22 cellular contexts compared by ENCODE assay signal in the genomic region with DNA sequence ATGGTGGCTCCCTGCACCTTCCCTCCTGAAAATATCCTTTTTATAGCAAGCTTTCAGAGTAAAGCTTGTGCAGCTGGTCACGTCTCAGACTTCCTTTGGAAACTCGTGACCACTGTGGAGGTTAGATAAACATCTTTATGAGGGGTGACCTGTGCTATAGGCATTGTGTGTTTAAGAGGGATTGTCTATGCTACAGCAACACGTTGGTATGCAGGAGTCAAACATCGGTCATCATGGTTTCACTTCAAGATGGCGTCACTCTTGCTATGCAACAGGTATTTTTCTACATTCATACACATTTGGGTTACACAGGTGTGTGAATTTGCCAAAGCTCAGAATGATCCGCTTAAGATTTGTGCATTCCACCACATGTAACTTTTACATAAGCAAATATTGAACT. TPM values are rescaled to one million over a fixed set of nuclear protein-coding genes. Genes with fewer than 3 reads are reported as not detected.
A peak's percentile ranks its signal among the peaks of the same experiment; 100 is the strongest.
DNase-seq lines count a peak whose midpoint lies in the region; ATAC-seq, FAIRE-seq and TF ChIP-seq lines count a peak whose summit lies in the region.
"Had no signal": no experiment of that assay in that cellular context is flagged by ENCODE, and none has a peak within 500 bp of the region (broad histone marks: within the 10 kb centered on the region; RNA-seq: fewer than 3 reads in every experiment).

No MANE protein-coding gene starts in this region.

- in situ Hi-C loops in brain microvascular endothelial cell (cut with HindIII; ENCODE audit: low pct_ligation_motif_present, low sequenced_read_pairs): loop anchor here (25.0 kb wide), 1 partner anchor 280 kb away; a partner anchor contains a TSS

- no peaks in the 10 kb centered on the region for H3K9me3 ChIP-seq in CD8-positive, alpha-beta memory T cell (ENCODE audit: low read length)
- H3K9me3 ChIP-seq: Peyer's patch had no signal

- H3K4me3 ChIP-seq in brain microvascular endothelial cell (ENCODE audit: low read depth, low read length): no peak overlapping the region
- no peak overlapping the region for H3K4me3 ChIP-seq in CD8-positive, alpha-beta memory T cell (ENCODE audit: low read length)
- H3K4me3 ChIP-seq: Peyer's patch had no signal

- FAIRE-seq in frontal cortex (lab: Jason Lieb, UNC): no peak
- FAIRE-seq: islet of Langerhans, TTC549 had no signal

- ATAC-seq in HG02884 (IDR thresholded peaks at IDR 0.05; ENCODE audit: unreplicated experiment): no peak
- ATAC-seq: HCT116; stimulated activated effector memory CD8-positive, alpha-beta T cell treated with anti-CD3 and anti-CD28 coated beads, Interleukin-12 subunit alpha, Interleukin-12 subunit beta, amount 100 ng/mL, for 72 hours had no signal

- H3K27me3 ChIP-seq in brain microvascular endothelial cell (replicated peaks): peaks cover 2% of the 10 kb centered on the region
- no peaks in the 10 kb centered on the region for H3K27me3 ChIP-seq in CD8-positive, alpha-beta memory T cell (ENCODE audit: insufficient read depth, low read length, poor library complexity, severe bottlenecking)
- H3K27me3 ChIP-seq: Peyer's patch had no signal

- POLR2A ChIA-PET in CD8-positive, alpha-beta memory T cell (lab: Charles Lee): no interaction called here

- peaks cover 2% of the 10 kb centered on the region for H3K27me3 Mint-ChIP-seq in mesothelial cell of epicardium (ENCODE audit: low read depth)
- H3K27me3 Mint-ChIP-seq in CD8-positive, alpha-beta memory T cell: peaks cover 10 to 20% of the 10 kb centered on the region in 2 donors

- H3K9me3 Mint-ChIP-seq in mesothelial cell of epicardium: no peaks in the 10 kb centered on the region
- no peaks in the 10 kb centered on the region for H3K9me3 Mint-ChIP-seq in CD8-positive, alpha-beta memory T cell
- H3K9me3 Mint-ChIP-seq: activated CD4-positive, alpha-beta T cell treated with anti-CD3 and anti-CD28 coated beads, Interleukin-2, amount 10 ng/mL, durations not matched to agents 7 days and 5 days; nephron; stimulated activated effector memory CD8-positive, alpha-beta T cell treated with anti-CD3 and anti-CD28 coated beads, Interleukin-12 subunit alpha, Interleukin-12 subunit beta, amount 100 ng/mL, for 72 hours had no signal

- CTCF ChIA-PET in CD8-positive, alpha-beta memory T cell (lab: Charles Lee): no interaction called here

- H3K36me3 Mint-ChIP-seq in mesothelial cell of epicardium: no peaks in the 10 kb centered on the region
- H3K36me3 Mint-ChIP-seq in CD8-positive, alpha-beta memory T cell: no peaks in the 10 kb centered on the region
- H3K36me3 Mint-ChIP-seq: CD14-positive monocyte; stimulated activated effector memory CD8-positive, alpha-beta T cell treated with anti-CD3 and anti-CD28 coated beads, Interleukin-12 subunit alpha, Interleukin-12 subunit beta, amount 100 ng/mL, for 72 hours had no signal

- DNase-seq in Daoy (ENCODE audit: low read depth) (peak; percentile 47), LoVo (ENCODE audit: low spot score) (peak; percentile 44), brain microvascular endothelial cell (peak; percentile 19), mesothelial cell of epicardium (ENCODE audit: low spot score in 2 of 2, unreplicated experiment in 2 of 2) (no peak), SKM-1 treated with dmso at 0.1 percent for 144 hours (lab: John Stamatoyannopoulos, UW; ENCODE audit: unreplicated experiment) (no peak), frontal cortex (ENCODE audit: low spot score in 2 of 2) (no peak)
- no peak for DNase-seq in CD8-positive, alpha-beta memory T cell
- DNase-seq: ACHN; activated CD4-positive, alpha-beta T cell treated with anti-CD3 and anti-CD28 coated beads, Interleukin-2, amount 10 ng/mL, durations not matched to agents 7 days and 5 days; activated CD8-positive, alpha-beta memory T cell treated with anti-CD3 and anti-CD28 coated beads, Interleukin-2, amount 50 U/mL, for 48 hours; amniotic stem cell; central memory CD4-positive, alpha-beta T cell; effector memory CD4-positive, alpha-beta T cell; mesenchymal stem cell had no signal

- H3K4me3 Mint-ChIP-seq in mesothelial cell of epicardium: no peak overlapping the region
- H3K4me3 Mint-ChIP-seq in CD8-positive, alpha-beta memory T cell: no peak overlapping the region
- H3K4me3 Mint-ChIP-seq: activated CD4-positive, alpha-beta T cell treated with anti-CD3 and anti-CD28 coated beads, Interleukin-2, amount 10 ng/mL, durations not matched to agents 7 days and 5 days; CD14-positive monocyte; nephron; stimulated activated effector memory CD8-positive, alpha-beta T cell treated with anti-CD3 and anti-CD28 coated beads, Interleukin-12 subunit alpha, Interleukin-12 subunit beta, amount 100 ng/mL, for 72 hours had no signal

- H3K27ac Mint-ChIP-seq in mesothelial cell of epicardium: peak overlapping the region; percentile 11
- H3K27ac Mint-ChIP-seq in CD8-positive, alpha-beta memory T cell: no peak overlapping the region
- H3K27ac Mint-ChIP-seq: activated CD4-positive, alpha-beta T cell treated with anti-CD3 and anti-CD28 coated beads, Interleukin-2, amount 10 ng/mL, durations not matched to agents 7 days and 5 days; CD14-positive monocyte; stimulated activated effector memory CD8-positive, alpha-beta T cell treated with anti-CD3 and anti-CD28 coated beads, Interleukin-12 subunit alpha, Interleukin-12 subunit beta, amount 100 ng/mL, for 72 hours had no signal

- H3K4me1 ChIP-seq in CD8-positive, alpha-beta memory T cell (ENCODE audit: insufficient read depth, low read length): no peaks in the 10 kb centered on the region

- TF ChIP-seq CTCF in brain microvascular endothelial cell (IDR thresholded peaks at IDR 0.05; ENCODE audit: low read depth, low read length, missing control alignments): no peak
- TF ChIP-seq CTCF in mesothelial cell of epicardium (IDR thresholded peaks at IDR 0.05; ENCODE audit: unreplicated experiment): no peak

- H3K27ac ChIP-seq in brain microvascular endothelial cell: no peak overlapping the region
- no peak overlapping the region for H3K27ac ChIP-seq in CD8-positive, alpha-beta memory T cell (ENCODE audit: low read depth, low read length)
- H3K27ac ChIP-seq: Peyer's patch had no signal

- peaks cover 16% of the 10 kb centered on the region for H3K4me1 Mint-ChIP-seq in mesothelial cell of epicardium
- H3K4me1 Mint-ChIP-seq in CD8-positive, alpha-beta memory T cell: no peaks in the 10 kb centered on the region
- H3K4me1 Mint-ChIP-seq: activated CD4-positive, alpha-beta T cell treated with anti-CD3 and anti-CD28 coated beads, Interleukin-2, amount 10 ng/mL, durations not matched to agents 7 days and 5 days; stimulated activated effector memory CD8-positive, alpha-beta T cell treated with anti-CD3 and anti-CD28 coated beads, Interleukin-12 subunit alpha, Interleukin-12 subunit beta, amount 100 ng/mL, for 72 hours had no signal

- no peaks in the 10 kb centered on the region for H3K36me3 ChIP-seq in brain microvascular endothelial cell (replicated peaks)
- no peaks in the 10 kb centered on the region for H3K36me3 ChIP-seq in CD8-positive, alpha-beta memory T cell (ENCODE audit: insufficient read depth, low read length)
- H3K36me3 ChIP-seq: Peyer's patch had no signal

RNA-seq across cellular contexts. Expression of a gene that starts 14.6 kb away (rescaled TPM):
- total RNA-seq in Daoy (2014; rRNA removed; shearing (Covaris generic)): 29.1 and 32.6 TPM in 2 replicates
- total RNA-seq in mesothelial cell of epicardium (71.7 to 76.2 TPM (median 72.7 TPM) in 3 replicates), frontal cortex (98.6 TPM)
- 10 to 100 TPM; 37.5 to 40.9 TPM for total RNA-seq in CD8-positive, alpha-beta memory T cell
- polyA plus RNA-seq in CD8-positive, alpha-beta memory T cell: 74.7 TPM

RNA-seq across cellular contexts. Expression of a gene that starts 21.2 kb away (rescaled TPM):
- not detected in 2 replicates for total RNA-seq in Daoy (2014; rRNA removed; shearing (Covaris generic))
- total RNA-seq in mesothelial cell of epicardium (18.5 to 19.4 TPM (median 19.3 TPM) in 3 replicates), frontal cortex (367 TPM)
- total RNA-seq in CD8-positive, alpha-beta memory T cell: under 1 TPM in 1 of 2 experiments, not detected in 1; 0.33 TPM
- polyA plus RNA-seq in CD8-positive, alpha-beta memory T cell: not detected
- total RNA-seq: Peyer's patch had no signal
- polyA plus RNA-seq: CD14-positive monocyte had no signal

Comparison
In these comparisons a context has a peak if more than half of its experiments do, and no peak if none do; other contexts are left out.
1. DNase-seq: peak in Daoy (single experiment), LoVo (single experiment) and brain microvascular endothelial cell (single experiment); none in mesothelial cell of epicardium (0 of 2), CD8-positive, alpha-beta memory T cell (0 of 5), SKM-1 treated with dmso at 0.1 percent for 144 hours (single experiment) and frontal cortex (0 of 2).
2. RNA of a gene that starts 21.2 kb away (total RNA-seq): 367 TPM in frontal cortex (single experiment); 18.5 to 19.4 TPM in mesothelial cell of epicardium, 0.33 TPM in CD8-positive, alpha-beta memory T cell and not detected in Daoy; every median in the first group is over 10 times any median in the second.